In genomic region chr10:126969310-126969709, GRCh38 we compare ENCODE assay signal across 9 cellular contexts.
DNase-seq lines count a peak whose midpoint lies in the region; ATAC-seq and TF ChIP-seq lines count a peak whose summit lies in the region.
"Had no signal": no experiment of that assay in that cellular context is flagged by ENCODE, and none has a peak within 500 bp of the region (broad histone marks: within the 10 kb centered on the region; RNA-seq: fewer than 3 reads in every experiment).

No MANE protein-coding gene starts in this region.

- TF ChIP-seq CTCF in AG10803 (conservative IDR thresholded peaks at IDR 0.05; ENCODE audit: low read length) = peak; percentile 19; the same call in 1 of the 2 replicates
- no peak for TF ChIP-seq CTCF in MCF 10A (IDR thresholded peaks at IDR 0.05; ENCODE audit: unreplicated experiment)
- no peak for TF ChIP-seq CTCF in activated CD8-positive, alpha-beta T cell treated with anti-CD3 and anti-CD28 coated beads for 36 hours (IDR thresholded peaks at IDR 0.05)

- no peak overlapping the region for H3K4me2 ChIP-seq in neuronal stem cell (ENCODE audit: insufficient read depth, low read length, poor library complexity, severe bottlenecking)

- H3K36me3 ChIP-seq in neuronal stem cell (replicated peaks in 1 of 2; ENCODE audit: control insufficient read depth in 2 of 2, insufficient read depth in 2 of 2, low read length in 2 of 2) = peaks cover 1 to 20% of the 10 kb centered on the region in 2 donors

- H2BK15ac ChIP-seq in neuronal stem cell (ENCODE audit: low read length) = no peak overlapping the region

- intact Hi-C loops in MCF 10A (cut with micrococcal nuclease) = loop anchor here (2.0 kb wide), 1 partner anchor 67 kb away; no protein-coding TSS in a partner anchor
- intact Hi-C loops in activated CD8-positive, alpha-beta T cell treated with anti-CD3 and anti-CD28 coated beads for 36 hours (cut with micrococcal nuclease) = no loop called here

- H3K36me3 Mint-ChIP-seq in MCF 10A (ENCODE audit: insufficient read depth, unreplicated experiment) = peaks cover 13% of the 10 kb centered on the region
- no peaks in the 10 kb centered on the region for H3K36me3 Mint-ChIP-seq in activated CD8-positive, alpha-beta T cell treated with anti-CD3 and anti-CD28 coated beads for 36 hours (ENCODE audit: low read depth)
- H3K36me3 Mint-ChIP-seq: naive B cell had no signal

- H2AK5ac ChIP-seq in neuronal stem cell (ENCODE audit: low read depth, low read length) = no peak overlapping the region

- no peak overlapping the region for H2AFZ ChIP-seq in neuronal stem cell (ENCODE audit: low read length)

- no peak overlapping the region for H3K4me3 Mint-ChIP-seq in MCF 10A (ENCODE audit: unreplicated experiment)
- H3K4me3 Mint-ChIP-seq in activated CD8-positive, alpha-beta T cell treated with anti-CD3 and anti-CD28 coated beads for 36 hours = no peak overlapping the region
- H3K4me3 Mint-ChIP-seq: naive B cell had no signal

- H3K4me3 ChIP-seq in AG10803 (ENCODE audit: low read length) (no peak overlapping the region), neuronal stem cell (ENCODE audit: low read length in 2 of 2) (no peak overlapping the region)

- H2BK120ac ChIP-seq in neuronal stem cell (ENCODE audit: low read depth, low read length) = no peak overlapping the region

- H3K9me3 ChIP-seq in neuronal stem cell (replicated peaks in 1 of 2; ENCODE audit: control insufficient read depth in 2 of 2, insufficient read depth in 1 of 2, low read depth in 1 of 2, low read length in 2 of 2) = peaks cover 0 to 6% of the 10 kb centered on the region in 2 donors

- no peak overlapping the region for H3K14ac ChIP-seq in neuronal stem cell (ENCODE audit: low read length)

- POLR2A ChIA-PET in MCF 10A (lab: Yijun Ruan, JAX) = no interaction called here
- POLR2A ChIA-PET in activated CD8-positive, alpha-beta T cell treated with anti-CD3 and anti-CD28 coated beads for 36 hours (lab: Charles Lee) = no interaction called here

- no peak overlapping the region for H3K23ac ChIP-seq in neuronal stem cell (ENCODE audit: low read depth, low read length, poor library complexity)

- H4K8ac ChIP-seq in neuronal stem cell (ENCODE audit: low read depth, low read length) = no peak overlapping the region

- H3K79me1 ChIP-seq in neuronal stem cell (ENCODE audit: low read depth, low read length) = no peaks in the 10 kb centered on the region

- H3K27me3 Mint-ChIP-seq in MCF 10A (ENCODE audit: insufficient read depth, unreplicated experiment) = no peaks in the 10 kb centered on the region
- no peaks in the 10 kb centered on the region for H3K27me3 Mint-ChIP-seq in activated CD8-positive, alpha-beta T cell treated with anti-CD3 and anti-CD28 coated beads for 36 hours
- H3K27me3 Mint-ChIP-seq: naive B cell had no signal

- no peak overlapping the region for H3K27ac Mint-ChIP-seq in MCF 10A (ENCODE audit: low read depth, unreplicated experiment)
- no peak overlapping the region for H3K27ac Mint-ChIP-seq in activated CD8-positive, alpha-beta T cell treated with anti-CD3 and anti-CD28 coated beads for 36 hours

- CTCF ChIA-PET in MCF 10A (lab: Yijun Ruan, JAX) = interaction anchor here (0.6 to 0.7 kb wide), 3 partner anchors 499 to 986 kb away, joined by 3 to 4 read pairs (median 3); no protein-coding TSS in a partner anchor
- CTCF ChIA-PET in activated CD8-positive, alpha-beta T cell treated with anti-CD3 and anti-CD28 coated beads for 36 hours (lab: Charles Lee) = no interaction called here

- no peaks in the 10 kb centered on the region for H3K9me3 Mint-ChIP-seq in MCF 10A (ENCODE audit: unreplicated experiment)
- H3K9me3 Mint-ChIP-seq in activated CD8-positive, alpha-beta T cell treated with anti-CD3 and anti-CD28 coated beads for 36 hours = no peaks in the 10 kb centered on the region

- WGBS in neuronal stem cell (ENCODE audit: extremely low coverage in 2 of 2, insufficient read length in 2 of 2, insufficient replicate concordance in 1 of 2), 2 donors = no CpG with 5 or more reads among the region's 8 CpGs

- H3K4me1 ChIP-seq in neuronal stem cell (ENCODE audit: control insufficient read depth in 2 of 2, insufficient read depth in 1 of 2, low read depth in 1 of 2, low read length in 2 of 2) = peaks cover 2 to 14% of the 10 kb centered on the region in 2 donors

- DNase-seq in AG10803 (ENCODE audit: low read depth) (no peak), HuH-7 (ENCODE audit: low spot score) (peak; percentile 15), MCF 10A (ENCODE audit: unreplicated experiment) (peak; percentile 40), left lobe of liver (ENCODE audit: low spot score) (no peak), neuronal stem cell (ENCODE audit: low spot score) (no peak)
- no peak for DNase-seq in activated CD8-positive, alpha-beta T cell treated with anti-CD3 and anti-CD28 coated beads for 36 hours
- DNase-seq: naive B cell had no signal

- ATAC-seq in left lobe of liver = peak; percentile 49
- no peak for ATAC-seq in activated CD8-positive, alpha-beta T cell treated with anti-CD3 and anti-CD28 coated beads for 36 hours
- ATAC-seq in HG03342 (IDR thresholded peaks at IDR 0.05; ENCODE audit: unreplicated experiment) = no peak
- ATAC-seq in GM21528 (IDR thresholded peaks at IDR 0.05; ENCODE audit: low FRiP score, unreplicated experiment) = no peak

- H4K91ac ChIP-seq in neuronal stem cell (ENCODE audit: low read depth, low read length, poor library complexity) = no peak overlapping the region

- no TSS peak for BruUV-seq in MCF 10A (replicated peaks; lab: Mats Ljungman, UMichigan)

- H3K27ac ChIP-seq in neuronal stem cell (replicated peaks; ENCODE audit: low read length) = no peak overlapping the region

- no peak overlapping the region for H2BK5ac ChIP-seq in neuronal stem cell (ENCODE audit: low read length)

- no peak overlapping the region for H3K9ac ChIP-seq in neuronal stem cell (ENCODE audit: low read depth, low read length, poor library complexity)

- H2BK12ac ChIP-seq in neuronal stem cell (ENCODE audit: low read length) = no peak overlapping the region

- H3K18ac ChIP-seq in neuronal stem cell (ENCODE audit: low read length) = no peak overlapping the region

- peaks cover 9% of the 10 kb centered on the region for H3K4me1 Mint-ChIP-seq in MCF 10A (ENCODE audit: insufficient read depth, unreplicated experiment)
- no peaks in the 10 kb centered on the region for H3K4me1 Mint-ChIP-seq in activated CD8-positive, alpha-beta T cell treated with anti-CD3 and anti-CD28 coated beads for 36 hours (ENCODE audit: low read depth)
- H3K4me1 Mint-ChIP-seq: naive B cell had no signal

- H3K4ac ChIP-seq in neuronal stem cell (ENCODE audit: low read length) = no peak overlapping the region

- no peaks in the 10 kb centered on the region for H3K27me3 ChIP-seq in neuronal stem cell (ENCODE audit: control insufficient read depth in 3 of 3, insufficient read depth in 3 of 3, low read depth in 1 of 3, low read length in 3 of 3)

Comparison
In these comparisons a context has a peak if more than half of its experiments do, and no peak if none do; other contexts are left out.
1. DNase-seq: peak in HuH-7 (single experiment) and MCF 10A (single experiment); none in AG10803 (single experiment), left lobe of liver (single experiment), activated CD8-positive, alpha-beta T cell treated with anti-CD3 and anti-CD28 coated beads for 36 hours (single experiment) and neuronal stem cell (single experiment).